In genomic region chr9:96040591-96041461, GRCh38 we compare ENCODE assay signal across 15 cellular contexts.
DNase-seq lines count a peak whose midpoint lies in the region; ATAC-seq and TF ChIP-seq lines count a peak whose summit lies in the region.
"Had no signal": no experiment of that assay in that cellular context is flagged by ENCODE, and none has a peak within 500 bp of the region (broad histone marks: within the 10 kb centered on the region; RNA-seq: fewer than 3 reads in every experiment).

No MANE protein-coding gene starts in this region.

- H3K27me3 ChIP-seq in liver (ENCODE audit: control insufficient read depth in 4 of 4, insufficient read depth in 4 of 4, low read length in 3 of 4): no peaks in the 10 kb centered on the region
- no peaks in the 10 kb centered on the region for H3K27me3 ChIP-seq in thyroid gland

- intact Hi-C loops in thyroid gland (cut with DNase I): no loop called here

- TF ChIP-seq RAD21 in liver (IDR thresholded peaks at IDR 0.05): no peak

- H3K27ac ChIP-seq in liver (ENCODE audit: low read depth in 1 of 2, low read length in 2 of 2) (no peak overlapping the region), thyroid gland (no peak overlapping the region)
- H3K27ac ChIP-seq: epithelial cell of prostate, HL-60 had no signal

- peaks cover 0 to 5% (median 3%) of the 10 kb centered on the region in 4 donors for H3K9me3 ChIP-seq in liver (ENCODE audit: control insufficient read depth in 4 of 4, low read length in 3 of 4)
- H3K9me3 ChIP-seq in thyroid gland: no peaks in the 10 kb centered on the region

- no peak for TF ChIP-seq POLR2A in thyroid gland (IDR thresholded peaks at IDR 0.05)

- no peak for ATAC-seq in HG03469 (IDR thresholded peaks at IDR 0.05; ENCODE audit: unreplicated experiment)
- ATAC-seq: HCT116 had no signal

- no peak overlapping the region for H3K9ac ChIP-seq in liver (ENCODE audit: low read depth in 1 of 2, low read length in 2 of 2)

- DNase-seq in NCI-H510A treated with DMSO at 0.1 percent for 48 hours (lab: John Stamatoyannopoulos, UW): peak; percentile 52
- no peak for DNase-seq in NCI-H510A (lab: John Stamatoyannopoulos, UW)
- peak; percentile 14 for DNase-seq in SW480 (ENCODE audit: low spot score)
- no peak for DNase-seq in islet precursor cell
- no peak for DNase-seq in thyroid gland
- no peak for DNase-seq in cerebellum (ENCODE audit: low spot score)
- DNase-seq: activated naive CD8-positive, alpha-beta T cell treated with anti-CD3 and anti-CD28 coated beads for 36 hours; Karpas-422; NCI-H1930; T-helper 1 cell had no signal

- no peaks in the 10 kb centered on the region for H3K36me3 ChIP-seq in liver (ENCODE audit: control insufficient read depth in 4 of 4, insufficient read depth in 3 of 4, low read depth in 1 of 4, low read length in 3 of 4)
- H3K36me3 ChIP-seq in thyroid gland: no peaks in the 10 kb centered on the region

- H3K4me1 ChIP-seq in liver (ENCODE audit: control insufficient read depth in 4 of 4, insufficient read depth in 4 of 4, low read length in 3 of 4): peaks cover 0 to 12% (median 5%) of the 10 kb centered on the region in 4 donors
- H3K4me1 ChIP-seq in thyroid gland: peaks cover 0 to 9% of the 10 kb centered on the region in 2 donors

- H3K4me3 ChIP-seq in liver (ENCODE audit: low read depth in 1 of 3, low read length in 3 of 3) (no peak overlapping the region), thyroid gland (replicated peaks in 1 of 3) (no peak overlapping the region)

- WGBS in liver: 52% methylated on average over 21 of the region's 21 CpGs
- WGBS in thyroid gland, 2 donors: 66 to 81% methylated on average over 21 of the region's 21 CpGs

- TF ChIP-seq CTCF in liver (IDR thresholded peaks at IDR 0.05; ENCODE audit: low read depth, low read length, missing input control) (no peak), thyroid gland (IDR thresholded peaks at IDR 0.05) (no peak)

TF ChIP-seq in liver, 16 proteins besides CTCF, POLR2A, EP300 and RAD21:
- TF ChIP-seq FOXA2 (IDR thresholded peaks at IDR 0.05): peak; percentile 15
- no peak for TF ChIP-seq NR2F2 (IDR thresholded peaks at IDR 0.05)

Comparison
In these comparisons a context has a peak if more than half of its experiments do, and no peak if none do; other contexts are left out.
1. DNase-seq: peak in NCI-H510A treated with DMSO at 0.1 percent for 48 hours (single experiment) and SW480 (single experiment); none in NCI-H510A (single experiment), islet precursor cell (single experiment), thyroid gland (0 of 2) and cerebellum (single experiment).